19 cellular contexts compared by ENCODE assay signal in the genomic region with DNA sequence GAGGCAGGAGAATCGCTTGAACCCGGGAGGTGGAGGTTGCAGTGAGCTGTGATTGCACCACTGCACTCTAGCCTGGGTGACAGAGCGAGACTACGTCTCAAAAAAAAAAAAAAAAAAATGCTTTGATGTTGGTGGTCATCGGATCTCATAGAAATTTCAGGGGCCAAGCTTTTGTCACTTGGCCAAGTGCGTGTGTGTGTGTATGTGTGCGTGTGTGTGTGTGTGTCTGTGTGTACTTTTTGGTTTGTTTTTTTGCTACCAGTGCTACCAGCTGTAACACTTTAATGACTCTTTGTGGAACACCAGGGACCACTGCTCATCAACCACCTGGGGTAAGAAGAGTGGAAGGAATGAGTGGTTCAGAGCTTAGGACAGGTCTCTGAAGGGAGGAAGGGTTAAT. TPM values are rescaled to one million over a fixed set of nuclear protein-coding genes. Genes with fewer than 3 reads are reported as not detected.
DNase-seq lines count a peak whose midpoint lies in the region; ATAC-seq, FAIRE-seq and TF ChIP-seq lines count a peak whose summit lies in the region.
"Had no signal": no experiment of that assay in that cellular context is flagged by ENCODE, and none has a peak within 500 bp of the region (broad histone marks: within the 10 kb centered on the region; RNA-seq: fewer than 3 reads in every experiment).

No MANE protein-coding gene starts in this region.

- no peak for TF ChIP-seq CTCF in DND-41 (IDR thresholded peaks at IDR 0.05; ENCODE audit: borderline replicate concordance, extremely low read depth, low read length, poor library complexity, severe bottlenecking)
- TF ChIP-seq CTCF in endothelial cell (IDR thresholded peaks at IDR 0.05; ENCODE audit: unreplicated experiment): no peak
- no peak for TF ChIP-seq CTCF in psoas muscle (IDR thresholded peaks at IDR 0.05)
- TF ChIP-seq CTCF in colonic mucosa (IDR thresholded peaks at IDR 0.05): no peak

- peaks cover 17% of the 10 kb centered on the region for H3K36me3 Mint-ChIP-seq in endothelial cell (ENCODE audit: low read depth, unreplicated experiment)
- H3K36me3 Mint-ChIP-seq in immature natural killer cell: peaks cover 12 to 27% (median 16%) of the 10 kb centered on the region in 3 donors

- H3K27me3 ChIP-seq in DND-41 (ENCODE audit: insufficient read depth, low read length, poor library complexity) (no peaks in the 10 kb centered on the region), psoas muscle (ENCODE audit: insufficient read depth in 3 of 3, low read length in 2 of 3) (no peaks in the 10 kb centered on the region), colonic mucosa (no peaks in the 10 kb centered on the region)

- H3K79me2 ChIP-seq in DND-41 (ENCODE audit: insufficient read depth, low read length): peaks cover 83% of the 10 kb centered on the region

- H3K4me1 ChIP-seq in DND-41 (ENCODE audit: insufficient read depth, low read length) (peaks cover 77% of the 10 kb centered on the region), psoas muscle (peaks cover 68% of the 10 kb centered on the region), colonic mucosa (peaks cover 9% of the 10 kb centered on the region)

- H3K9me3 ChIP-seq in DND-41 (ENCODE audit: insufficient read depth, low read length, severe bottlenecking) (no peaks in the 10 kb centered on the region), psoas muscle (no peaks in the 10 kb centered on the region), colonic mucosa (no peaks in the 10 kb centered on the region)
- H3K9me3 ChIP-seq: mucosa of descending colon had no signal

- 68 to 87% (median 75%) methylated on average over 7 of the region's 7 CpGs for WGBS in psoas muscle, 3 donors

- peak overlapping the region; percentile 32 for H3K27ac Mint-ChIP-seq in endothelial cell (ENCODE audit: unreplicated experiment)
- no peak overlapping the region for H3K27ac Mint-ChIP-seq in immature natural killer cell
- H3K27ac Mint-ChIP-seq: activated naive CD4-positive, alpha-beta T cell treated with anti-CD3 and anti-CD28 coated beads, Interleukin-2, amount 50 U/mL, for 24 hours had no signal

- intact Hi-C loops in psoas muscle (cut with DNase I) (loop anchor here in 1 of 2 donors (10.0 kb wide), 1 partner anchor 89 kb away; no protein-coding TSS in a partner anchor), colonic mucosa (cut with DNase I) (no loop called here)

- no peak for DNase-seq in DND-41
- peak; percentile 22 for DNase-seq in NCI-H69 (lab: John Stamatoyannopoulos, UW)
- no peak for DNase-seq in endothelial cell (ENCODE audit: low spot score)
- DNase-seq in psoas muscle: no peak
- DNase-seq in C1 segment of cervical spinal cord (lab: John Stamatoyannopoulos, UW): no peak
- no peak for DNase-seq in immature natural killer cell
- no peak for DNase-seq in HTR-8/SVneo (ENCODE audit: insufficient read length, low spot score)
- no peak for DNase-seq in colonic mucosa
- DNase-seq: activated CD4-positive, alpha-beta T cell treated with anti-CD3 and anti-CD28 coated beads, Interleukin-2, amount 50 U/mL, for 1 hour; activated T-cell treated with anti-CD3 and anti-CD28 coated beads, Interleukin-2, amount 50 U/mL, for 24 hours; foreskin melanocyte; HCEC 1CT; KBM-7; kidney glomerular epithelial cell; mucosa of descending colon; NCI-H1930 had no signal

- no peak overlapping the region for H3K4me2 ChIP-seq in DND-41 (ENCODE audit: insufficient read depth, low read length)

- 0 out of 2 replicates have a peak, but pooled peaks cover 5% of the 10 kb centered on the region for H4K20me1 ChIP-seq in DND-41 (ENCODE audit: insufficient read depth, low read length)

- FAIRE-seq in HTR-8/SVneo (lab: Jason Lieb, UNC): no peak
- FAIRE-seq: colon, endothelial cell of umbilical vein had no signal

- H3K36me3 ChIP-seq in DND-41 (ENCODE audit: insufficient read depth, low read length) (peaks cover 20% of the 10 kb centered on the region), psoas muscle (ENCODE audit: insufficient read depth in 1 of 2, low read depth in 1 of 2) (peaks cover 0 to 12% of the 10 kb centered on the region in 2 donors), colonic mucosa (no peaks in the 10 kb centered on the region)

- H3K9ac ChIP-seq in DND-41 (ENCODE audit: low read depth, low read length) (no peak overlapping the region), colonic mucosa (ENCODE audit: low read depth in 2 of 2, low read length in 2 of 2) (no peak overlapping the region)

- H3K27me3 Mint-ChIP-seq in endothelial cell (ENCODE audit: unreplicated experiment): peaks cover 11% of the 10 kb centered on the region
- peaks cover 2 to 3% (median 3%) of the 10 kb centered on the region in 3 donors for H3K27me3 Mint-ChIP-seq in immature natural killer cell (ENCODE audit: low read depth in 3 of 3)
- H3K27me3 Mint-ChIP-seq: activated naive CD4-positive, alpha-beta T cell treated with anti-CD3 and anti-CD28 coated beads, Interleukin-2, amount 50 U/mL, for 24 hours; activated T-cell treated with anti-CD3 and anti-CD28 coated beads, Interleukin-2, amount 50 U/mL, for 24 hours had no signal

- H3K27ac ChIP-seq in DND-41 (ENCODE audit: low read length) (peak overlapping the region; percentile 17), psoas muscle (peak overlapping the region; percentile 33), colonic mucosa (no peak overlapping the region)

- H3K4me3 ChIP-seq in DND-41 (ENCODE audit: low read depth in 1 of 2, low read length in 2 of 2): no peak overlapping the region
- H3K4me3 ChIP-seq in psoas muscle: no peak overlapping the region
- H3K4me3 ChIP-seq in colonic mucosa: no peak overlapping the region
- H3K4me3 ChIP-seq: mucosa of descending colon had no signal

- no peak overlapping the region for H2AFZ ChIP-seq in DND-41 (ENCODE audit: low read depth, low read length)

- H3K9me3 Mint-ChIP-seq in endothelial cell (ENCODE audit: unreplicated experiment): no peaks in the 10 kb centered on the region
- no peaks in the 10 kb centered on the region for H3K9me3 Mint-ChIP-seq in immature natural killer cell
- H3K9me3 Mint-ChIP-seq: activated naive CD4-positive, alpha-beta T cell treated with anti-CD3 and anti-CD28 coated beads, Interleukin-2, amount 50 U/mL, for 24 hours; activated T-cell treated with anti-CD3 and anti-CD28 coated beads, Interleukin-2, amount 50 U/mL, for 24 hours had no signal

- no peak overlapping the region for H3K4me3 Mint-ChIP-seq in endothelial cell (ENCODE audit: unreplicated experiment)
- no peak overlapping the region for H3K4me3 Mint-ChIP-seq in immature natural killer cell
- H3K4me3 Mint-ChIP-seq: activated naive CD4-positive, alpha-beta T cell treated with anti-CD3 and anti-CD28 coated beads, Interleukin-2, amount 50 U/mL, for 24 hours; activated T-cell treated with anti-CD3 and anti-CD28 coated beads, Interleukin-2, amount 50 U/mL, for 24 hours had no signal

- H3K4me1 Mint-ChIP-seq in endothelial cell (ENCODE audit: unreplicated experiment) (peaks cover 29% of the 10 kb centered on the region), immature natural killer cell (peaks cover 0 to 11% of the 10 kb centered on the region in 2 donors)

- ATAC-seq in DND-41 (ENCODE audit: insufficient read depth, low read depth) (no peak), psoas muscle (no peak)
- ATAC-seq: mucosa of descending colon had no signal

RNA-seq across cellular contexts. Expression of a gene that starts 49.7 kb away (rescaled TPM):
- 70.0 TPM for total RNA-seq in endothelial cell (ENCODE audit: unreplicated experiment)
- total RNA-seq in psoas muscle: 10 to 100 TPM; 17.1 to 49.3 (median 19.5) TPM
- polyA plus RNA-seq in psoas muscle: 10 to 100 TPM in 2 of 3 donors, 1 to 10 TPM in 1; 7.9 to 46.5 (median 11.6) TPM
- polyA plus RNA-seq in immature natural killer cell: 10 to 100 TPM in 1 of 3 donors, 1 to 10 TPM in 1, not detected in 1; 1.9 to 10.6 TPM
- total RNA-seq in colonic mucosa: 10 to 100 TPM; 62.0 to 66.6 TPM
